In genomic region chr10:114506874-114507385, GRCh38 we compare ENCODE assay signal across 11 cellular contexts.
A peak's percentile ranks its signal among the peaks of the same experiment; 100 is the strongest.
DNase-seq lines count a peak whose midpoint lies in the region; ATAC-seq and TF ChIP-seq lines count a peak whose summit lies in the region.
"Had no signal": no experiment of that assay in that cellular context is flagged by ENCODE, and none has a peak within 500 bp of the region (broad histone marks: within the 10 kb centered on the region; RNA-seq: fewer than 3 reads in every experiment).

No MANE protein-coding gene starts in this region.

- intact Hi-C loops in activated CD8-positive, alpha-beta T cell treated with anti-CD3 and anti-CD28 coated beads for 36 hours (cut with micrococcal nuclease) = no loop called here
- intact Hi-C loops in body of pancreas (cut with DNase I) (no loop called here), thyroid gland (cut with DNase I) (no loop called here)

- peaks cover 29% of the 10 kb centered on the region for H3K36me3 Mint-ChIP-seq in activated CD8-positive, alpha-beta T cell treated with anti-CD3 and anti-CD28 coated beads for 36 hours (ENCODE audit: low read depth)
- H3K36me3 Mint-ChIP-seq in activated CD8-positive, alpha-beta T cell treated with anti-CD3 and anti-CD28 coated beads, Interleukin-2, amount 10 ng/mL, durations not matched to agents 7 days and 5 days (ENCODE audit: low read depth) = peaks cover 25% of the 10 kb centered on the region
- H3K36me3 Mint-ChIP-seq in mesothelial cell of epicardium = peaks cover 13% of the 10 kb centered on the region

- H3K9me3 Mint-ChIP-seq in activated CD8-positive, alpha-beta T cell treated with anti-CD3 and anti-CD28 coated beads for 36 hours = no peaks in the 10 kb centered on the region
- H3K9me3 Mint-ChIP-seq in activated CD8-positive, alpha-beta T cell treated with anti-CD3 and anti-CD28 coated beads, Interleukin-2, amount 10 ng/mL, durations not matched to agents 7 days and 5 days (ENCODE audit: insufficient read depth) = no peaks in the 10 kb centered on the region
- no peaks in the 10 kb centered on the region for H3K9me3 Mint-ChIP-seq in mesothelial cell of epicardium

- H3K27me3 ChIP-seq in body of pancreas (no peaks in the 10 kb centered on the region), thyroid gland (no peaks in the 10 kb centered on the region)

- H3K4me3 Mint-ChIP-seq in activated CD8-positive, alpha-beta T cell treated with anti-CD3 and anti-CD28 coated beads for 36 hours = no peak overlapping the region
- H3K4me3 Mint-ChIP-seq in activated CD8-positive, alpha-beta T cell treated with anti-CD3 and anti-CD28 coated beads, Interleukin-2, amount 10 ng/mL, durations not matched to agents 7 days and 5 days = no peak overlapping the region
- H3K4me3 Mint-ChIP-seq in mesothelial cell of epicardium = no peak overlapping the region

- peak overlapping the region; percentile 62 for H3K27ac Mint-ChIP-seq in activated CD8-positive, alpha-beta T cell treated with anti-CD3 and anti-CD28 coated beads for 36 hours
- H3K27ac Mint-ChIP-seq in activated CD8-positive, alpha-beta T cell treated with anti-CD3 and anti-CD28 coated beads, Interleukin-2, amount 10 ng/mL, durations not matched to agents 7 days and 5 days = no peak overlapping the region
- H3K27ac Mint-ChIP-seq in mesothelial cell of epicardium = peak overlapping the region; percentile 93

- peak overlapping the region in 3 of 4 donors; percentile 60 to 71 (median 68) for H3K27ac ChIP-seq in body of pancreas
- H3K27ac ChIP-seq in thyroid gland = peak overlapping the region; percentile 79 to 99 (median 95)

- H3K9me3 ChIP-seq in body of pancreas (no peaks in the 10 kb centered on the region), thyroid gland (no peaks in the 10 kb centered on the region)

- no peak for ATAC-seq in activated CD8-positive, alpha-beta T cell treated with anti-CD3 and anti-CD28 coated beads for 36 hours
- no peak for ATAC-seq in activated CD8-positive, alpha-beta T cell treated with anti-CD3 and anti-CD28 coated beads, Interleukin-2, amount 10 ng/mL, durations not matched to agents 7 days and 5 days
- no peak for ATAC-seq in body of pancreas
- ATAC-seq in HG03457 (IDR thresholded peaks at IDR 0.05; ENCODE audit: unreplicated experiment) = no peak

- H3K36me3 ChIP-seq in body of pancreas (replicated peaks in 1 of 2; ENCODE audit: insufficient read depth in 1 of 2, low read depth in 2 of 2) (no peaks in the 10 kb centered on the region), thyroid gland (no peaks in the 10 kb centered on the region)

- H3K4me1 ChIP-seq in body of pancreas (peaks cover 36% of the 10 kb centered on the region), thyroid gland (peaks cover 75 to 76% of the 10 kb centered on the region in 2 donors)

- H3K27me3 Mint-ChIP-seq in activated CD8-positive, alpha-beta T cell treated with anti-CD3 and anti-CD28 coated beads for 36 hours = no peaks in the 10 kb centered on the region
- no peaks in the 10 kb centered on the region for H3K27me3 Mint-ChIP-seq in activated CD8-positive, alpha-beta T cell treated with anti-CD3 and anti-CD28 coated beads, Interleukin-2, amount 10 ng/mL, durations not matched to agents 7 days and 5 days (ENCODE audit: low read depth)
- no peaks in the 10 kb centered on the region for H3K27me3 Mint-ChIP-seq in mesothelial cell of epicardium (ENCODE audit: low read depth)

- POLR2A ChIA-PET in activated CD8-positive, alpha-beta T cell treated with anti-CD3 and anti-CD28 coated beads for 36 hours (lab: Charles Lee) = interaction anchor here (1.0 to 11.7 kb wide), 5 partner anchors 10 to 30 kb away, joined by 3 to 138 read pairs (median 3); no protein-coding TSS in a partner anchor
- POLR2A ChIA-PET in activated CD8-positive, alpha-beta T cell treated with anti-CD3 and anti-CD28 coated beads, Interleukin-2, amount 10 ng/mL, durations not matched to agents 7 days and 5 days (lab: Charles Lee) = no interaction called here

- no peak for TF ChIP-seq POLR2A in body of pancreas (IDR thresholded peaks at IDR 0.05)
- TF ChIP-seq POLR2A in thyroid gland (IDR thresholded peaks at IDR 0.05) = no peak

- H3K4me1 Mint-ChIP-seq in activated CD8-positive, alpha-beta T cell treated with anti-CD3 and anti-CD28 coated beads for 36 hours (ENCODE audit: low read depth) = peaks cover 86% of the 10 kb centered on the region
- H3K4me1 Mint-ChIP-seq in activated CD8-positive, alpha-beta T cell treated with anti-CD3 and anti-CD28 coated beads, Interleukin-2, amount 10 ng/mL, durations not matched to agents 7 days and 5 days (ENCODE audit: low read depth) = peaks cover 65% of the 10 kb centered on the region
- H3K4me1 Mint-ChIP-seq in mesothelial cell of epicardium = peaks cover 44% of the 10 kb centered on the region

- no peak for DNase-seq in activated CD8-positive, alpha-beta T cell treated with anti-CD3 and anti-CD28 coated beads for 36 hours
- no peak for DNase-seq in activated CD8-positive, alpha-beta T cell treated with anti-CD3 and anti-CD28 coated beads, Interleukin-2, amount 10 ng/mL, durations not matched to agents 7 days and 5 days
- DNase-seq in body of pancreas = no peak
- no peak for DNase-seq in mesothelial cell of epicardium (ENCODE audit: low spot score in 2 of 2, unreplicated experiment in 2 of 2)
- DNase-seq in thyroid gland = no peak
- no peak for DNase-seq in NCI-H2029 treated with DMSO at 0.1 percent for 48 hours (lab: John Stamatoyannopoulos, UW)
- no peak for DNase-seq in stimulated activated CD4-positive, alpha-beta T cell treated with anti-CD3 and anti-CD28 coated beads, Interleukin-1b, Interleukin-23, amount 100 ng/mL, for 48 hours
- DNase-seq: KBM-7, NCI-H1694, NCI-H82 had no signal

- H3K4me3 ChIP-seq in body of pancreas = no peak overlapping the region
- no peak overlapping the region for H3K4me3 ChIP-seq in thyroid gland (replicated peaks in 1 of 3)

- TF ChIP-seq CTCF in activated CD8-positive, alpha-beta T cell treated with anti-CD3 and anti-CD28 coated beads for 36 hours (IDR thresholded peaks at IDR 0.05) = no peak
- no peak for TF ChIP-seq CTCF in body of pancreas (IDR thresholded peaks at IDR 0.05)
- no peak for TF ChIP-seq CTCF in mesothelial cell of epicardium (IDR thresholded peaks at IDR 0.05; ENCODE audit: unreplicated experiment)
- no peak for TF ChIP-seq CTCF in thyroid gland (IDR thresholded peaks at IDR 0.05)

- CTCF ChIA-PET in activated CD8-positive, alpha-beta T cell treated with anti-CD3 and anti-CD28 coated beads for 36 hours (lab: Charles Lee) = interaction anchor here (1.0 to 1.5 kb wide), 2 partner anchors 12 to 35 kb away, joined by 3 to 5 read pairs; no protein-coding TSS in a partner anchor
- CTCF ChIA-PET in activated CD8-positive, alpha-beta T cell treated with anti-CD3 and anti-CD28 coated beads, Interleukin-2, amount 10 ng/mL, durations not matched to agents 7 days and 5 days (lab: Charles Lee) = interaction anchor here (1.2 to 1.9 kb wide), 4 partner anchors 8 to 203 kb away, joined by 3 to 6 read pairs (median 4); no protein-coding TSS in a partner anchor

- 39 to 45% methylated on average over 3 of the region's 3 CpGs for WGBS in body of pancreas, 2 donors
- 19 to 29% methylated on average over 3 of the region's 3 CpGs for WGBS in thyroid gland, 2 donors
